In genomic region chr6:89888871-89889270, GRCh38 we compare ENCODE assay signal across 24 cellular contexts. TPM values are rescaled to one million over a fixed set of nuclear protein-coding genes. Genes with fewer than 3 reads are reported as not detected.
"Had no signal": no experiment of that assay in that cellular context is flagged by ENCODE, and none has a peak within 500 bp of the region (broad histone marks: within the 10 kb centered on the region; RNA-seq: fewer than 3 reads in every experiment).

No MANE protein-coding gene starts in this region.

- H3K4me3 ChIP-seq: colonic mucosa, gastrocnemius medialis, heart left ventricle, left ventricle myocardium inferior, mucosa of descending colon, pancreas, spleen, thyroid gland had no signal

- H3K36me3 ChIP-seq: colonic mucosa, gastrocnemius medialis, heart left ventricle, left ventricle myocardium inferior, neutrophil, pancreas, spleen, thyroid gland, WERI-Rb-1 had no signal

- H3K4me3 Mint-ChIP-seq: brain; immature natural killer cell; memory B cell; naive B cell; stimulated activated naive B cell treated with anti-CD40 and anti-IgM and Interleukin-4, amounts not matched to agents 10 μg/mL and 1 μg/mL and 100 μg/mL, for 72 hours had no signal

- DNase-seq: activated naive CD4-positive, alpha-beta T cell treated with Interleukin-2 at 50 U/mL for 16 hours; anterior cingulate cortex; central memory CD4-positive, alpha-beta T cell; colonic mucosa; erythroblast; gastrocnemius medialis; heart left ventricle; immature natural killer cell; kidney glomerular epithelial cell; left ventricle myocardium inferior; mucosa of descending colon; naive B cell; pancreas; stimulated activated CD4-positive, alpha-beta T cell treated with anti-CD3 and anti-CD28 coated beads, Interleukin-4, amount 100 ng/mL, for 4 hours; stimulated activated naive B cell treated with anti-CD40 and anti-IgM and Interleukin-4, amounts not matched to agents 10 μg/mL and 1 μg/mL and 100 μg/mL, for 72 hours; SW 1271; thyroid gland; WERI-Rb-1 had no signal

- H3K27ac Mint-ChIP-seq: brain; immature natural killer cell; memory B cell; naive B cell; stimulated activated naive B cell treated with anti-CD40 and anti-IgM and Interleukin-4, amounts not matched to agents 10 μg/mL and 1 μg/mL and 100 μg/mL, for 72 hours had no signal

- H3K27me3 ChIP-seq: colonic mucosa, thyroid gland had no signal

- H3K4me1 ChIP-seq: colonic mucosa, gastrocnemius medialis, pancreas, thyroid gland had no signal

- H3K9me3 Mint-ChIP-seq: immature natural killer cell; memory B cell; stimulated activated naive B cell treated with anti-CD40 and anti-IgM and Interleukin-4, amounts not matched to agents 10 μg/mL and 1 μg/mL and 100 μg/mL, for 72 hours had no signal

- H3K27ac ChIP-seq: colonic mucosa, gastrocnemius medialis, heart left ventricle, left ventricle myocardium inferior, neutrophil, pancreas, spleen, thyroid gland, WERI-Rb-1 had no signal

- H3K4me1 Mint-ChIP-seq: immature natural killer cell had no signal

- H3K9me3 ChIP-seq: colonic mucosa, gastrocnemius medialis, heart left ventricle, left ventricle myocardium inferior, mucosa of descending colon, neutrophil, pancreas, spleen, thyroid gland had no signal

- H3K36me3 Mint-ChIP-seq: brain; immature natural killer cell; memory B cell; naive B cell; stimulated activated naive B cell treated with anti-CD40 and anti-IgM and Interleukin-4, amounts not matched to agents 10 μg/mL and 1 μg/mL and 100 μg/mL, for 72 hours had no signal

RNA-seq across cellular contexts. Expression of gene GJA10, which starts 5.4 kb away (rescaled TPM):
- total RNA-seq: activated CD8-positive, alpha-beta memory T cell treated with anti-CD3 and anti-CD28 coated beads for 36 hours; colonic mucosa; gastrocnemius medialis; heart left ventricle; left ventricle myocardium inferior; mucosa of descending colon; pancreas; spleen; subcutaneous adipose tissue; thyroid gland had no signal
- polyA plus RNA-seq: heart left ventricle, immature natural killer cell, pancreas, spleen had no signal
